In genomic region chr5:181218795-181219124, GRCh38 we compare ENCODE assay signal across 1 cellular context.
TF ChIP-seq lines count a peak whose summit lies in the region.

No MANE protein-coding gene starts in this region.

TF ChIP-seq in K562, 482 proteins besides CTCF, POLR2A, EP300 and RAD21:
- TF ChIP-seq HLTF (IDR thresholded peaks at IDR 0.05) (peak; percentile 17; the same call in 1 of the 2 replicates), BCOR (IDR thresholded peaks at IDR 0.05) (peak; percentile 72), TFAM (CRISPR knock-in tag; conservative IDR thresholded peaks at IDR 0.05) (no peak), WHSC1 (IDR thresholded peaks at IDR 0.05; ENCODE audit: low read length) (no peak), CREB3L1 (IDR thresholded peaks at IDR 0.05; ENCODE audit: borderline replicate concordance, low read depth) (0 out of 2 replicates have a peak, but pooled peaks have one; percentile 21), CHAMP1 (IDR thresholded peaks at IDR 0.05) (0 out of 2 replicates have a peak, but pooled peaks have one; percentile 2), FOXA3 (CRISPR knock-in tag; conservative IDR thresholded peaks at IDR 0.05 in 1 of 2, IDR thresholded peaks at IDR 0.05 in 1 of 2) (no peak), ZNF133 (CRISPR knock-in tag; IDR thresholded peaks at IDR 0.05) (no peak), ZNF512 (tag; IDR thresholded peaks at IDR 0.05) (peak; percentile 68; the same call in 1 of the 2 replicates), TRIM24 (IDR thresholded peaks at IDR 0.05) (0 out of 4 replicates have a peak, but pooled peaks of 1 of the 2 experiments have one; percentile 11), TOE1 (IDR thresholded peaks at IDR 0.05; ENCODE audit: borderline replicate concordance) (peak; percentile 22; the same call in 1 of the 2 replicates), TOE1 (CRISPR knock-in tag; IDR thresholded peaks at IDR 0.05; ENCODE audit: borderline replicate concordance, low read depth) (no peak), FOXM1 (IDR thresholded peaks at IDR 0.05; ENCODE audit: low read depth) (0 out of 2 replicates have a peak, but pooled peaks have one; percentile 10), FOXM1 (CRISPR knock-in tag; IDR thresholded peaks at IDR 0.05; ENCODE audit: low read depth) (no peak), IFI16 (CRISPR knock-in tag; IDR thresholded peaks at IDR 0.05) (no peak), PHF21A (IDR thresholded peaks at IDR 0.05; ENCODE audit: borderline replicate concordance, low read depth) (no peak), ZFP36 (IDR thresholded peaks at IDR 0.05; ENCODE audit: low read depth, low read length, partially characterized antibody) (no peak), MYNN (IDR thresholded peaks at IDR 0.05) (no peak), MYNN (CRISPR knock-in tag; IDR thresholded peaks at IDR 0.05) (no peak), STAG1 (CRISPR knock-in tag; IDR thresholded peaks at IDR 0.05; ENCODE audit: borderline replicate concordance) (no peak), SMARCA5 (IDR thresholded peaks at IDR 0.05) (peak; percentile 10)
